ENCODE assay signal across 21 cellular contexts in genomic region chr17:27462149-27462548, GRCh38.
"Had no signal": no experiment of that assay in that cellular context is flagged by ENCODE, and none has a peak within 500 bp of the region (broad histone marks: within the 10 kb centered on the region; RNA-seq: fewer than 3 reads in every experiment).

No MANE protein-coding gene starts in this region.

- H3K27ac Mint-ChIP-seq: activated naive CD4-positive, alpha-beta T cell treated with anti-CD3 and anti-CD28 coated beads, Interleukin-2, amount 50 U/mL, for 24 hours; T-helper 2 cell treated with Interferon-gamma antibody and Interleukin-4, amounts not matched to agents 5 μg/mL and 100 μg/mL, for 36 hours had no signal

- H3K9me3 Mint-ChIP-seq: activated naive CD4-positive, alpha-beta T cell treated with anti-CD3 and anti-CD28 coated beads, Interleukin-2, amount 50 U/mL, for 24 hours; immature natural killer cell; nephron; stimulated activated naive CD8-positive, alpha-beta T cell treated with anti-CD3 and anti-CD28 coated beads, Interleukin-15, amount 100 ng/mL, for 72 hours; T-helper 2 cell treated with Interferon-gamma antibody and Interleukin-4, amounts not matched to agents 5 μg/mL and 100 μg/mL, for 36 hours had no signal

- H3K4me3 Mint-ChIP-seq: activated naive CD4-positive, alpha-beta T cell treated with anti-CD3 and anti-CD28 coated beads, Interleukin-2, amount 50 U/mL, for 24 hours; immature natural killer cell; nephron; T-helper 2 cell treated with Interferon-gamma antibody and Interleukin-4, amounts not matched to agents 5 μg/mL and 100 μg/mL, for 36 hours had no signal

- ATAC-seq: body of pancreas; left lobe of liver; stimulated activated naive CD8-positive, alpha-beta T cell treated with anti-CD3 and anti-CD28 coated beads, Interleukin-15, amount 100 ng/mL, for 72 hours had no signal

- H3K27ac ChIP-seq: lower lobe of right lung, pancreas, tibial artery, WERI-Rb-1 had no signal

- H3K36me3 ChIP-seq: cardiac muscle cell, lower lobe of right lung, pancreas, tibial artery had no signal

- H3K27me3 ChIP-seq: body of pancreas, cardiac muscle cell, pancreas, tibial artery had no signal

- DNase-seq: activated CD4-positive, alpha-beta T cell treated with anti-CD3 and anti-CD28 coated beads, Interleukin-2, amount 50 U/mL, for 48 hours; activated CD4-positive, CD25-positive, alpha-beta regulatory T cell treated with anti-CD3 and anti-CD28 coated beads, Interleukin-2, amount 50 U/mL, for 72 hours; activated CD8-positive, alpha-beta memory T cell treated with anti-CD3 and anti-CD28 coated beads, Interleukin-2, amount 50 U/mL, for 48 hours; activated gamma-delta T cell; activated T-cell treated with anti-CD3 and anti-CD28 coated beads, Interleukin-2, amount 50 U/mL, for 48 hours; anterior cingulate cortex; cortex of kidney; immature natural killer cell; lower lobe of right lung; right cardiac atrium; stimulated activated CD4-positive, alpha-beta T cell treated with anti-CD3 and anti-CD28 coated beads, Interleukin-1b, Interleukin-23, amount 100 ng/mL, for 48 hours; stimulated activated naive CD8-positive, alpha-beta T cell treated with anti-CD3 and anti-CD28 coated beads, Interleukin-15, amount 100 ng/mL, for 72 hours; tibial artery; WERI-Rb-1 had no signal

- H3K9me3 ChIP-seq: body of pancreas, lower lobe of right lung, pancreas, tibial artery had no signal

- H3K4me3 ChIP-seq: body of pancreas, cardiac muscle cell, lower lobe of right lung, pancreas, tibial artery had no signal

- H3K27me3 Mint-ChIP-seq: activated naive CD4-positive, alpha-beta T cell treated with anti-CD3 and anti-CD28 coated beads, Interleukin-2, amount 50 U/mL, for 24 hours; stimulated activated naive CD8-positive, alpha-beta T cell treated with anti-CD3 and anti-CD28 coated beads, Interleukin-15, amount 100 ng/mL, for 72 hours had no signal
